Comparison of ENCODE assay signal across 13 cellular contexts in the genomic region with DNA sequence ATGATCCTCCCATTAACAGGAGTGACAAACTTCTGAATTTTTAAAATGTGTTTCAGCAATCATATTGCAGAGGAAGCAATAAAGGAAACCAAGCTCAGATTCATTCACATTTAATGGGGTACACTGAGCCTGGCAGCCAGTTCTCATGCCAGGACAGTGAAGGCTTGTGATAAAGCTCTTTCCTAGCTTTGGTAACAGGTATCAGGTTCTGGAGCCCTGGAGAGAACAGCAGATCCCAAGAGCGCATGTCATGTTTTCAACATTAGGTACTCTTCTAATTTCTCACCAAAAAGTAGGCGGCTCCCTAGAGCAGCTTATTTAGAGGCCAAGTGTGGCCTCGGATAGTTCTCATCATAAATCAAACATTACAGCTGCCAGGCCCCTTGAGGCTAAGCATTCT. TPM values are rescaled to one million over a fixed set of nuclear protein-coding genes. Genes with fewer than 3 reads are reported as not detected.
"Had no signal": no experiment of that assay in that cellular context is flagged by ENCODE, and none has a peak within 500 bp of the region (broad histone marks: within the 10 kb centered on the region; RNA-seq: fewer than 3 reads in every experiment).

No MANE protein-coding gene starts in this region.

RNA-seq across cellular contexts. Expression of gene TBC1D28, which starts 23.3 kb away (rescaled TPM):
- total RNA-seq: activated B cell treated with CpG ODN at 0.5 μM for 24 hours; activated CD4-positive, alpha-beta memory T cell treated with anti-CD3 and anti-CD28 coated beads for 36 hours; activated CD4-positive, alpha-beta memory T cell treated with anti-CD3 and anti-CD28 coated beads, Interleukin-2, amount 10 ng/mL, durations not matched to agents 7 days and 5 days; activated CD4-positive, alpha-beta T cell treated with anti-CD3 and anti-CD28 coated beads for 36 hours; activated CD4-positive, alpha-beta T cell treated with anti-CD3 and anti-CD28 coated beads, Interleukin-2, amount 10 ng/mL, durations not matched to agents 24 days and 14 days; activated CD4-positive, alpha-beta T cell treated with anti-CD3 and anti-CD28 coated beads, Interleukin-2, amount 10 ng/mL, durations not matched to agents 7 days and 5 days; activated CD8-positive, alpha-beta memory T cell treated with anti-CD3 and anti-CD28 coated beads for 36 hours; activated CD8-positive, alpha-beta memory T cell treated with anti-CD3 and anti-CD28 coated beads, Interleukin-2, amount 10 ng/mL, durations not matched to agents 7 days and 5 days; activated CD8-positive, alpha-beta T cell treated with anti-CD3 and anti-CD28 coated beads for 36 hours; activated CD8-positive, alpha-beta T cell treated with anti-CD3 and anti-CD28 coated beads, Interleukin-2, amount 10 ng/mL, durations not matched to agents 7 days and 5 days; T-helper 1 cell treated with Interleukin-12 subunit alpha and Interleukin-12 subunit beta and Interleukin-4 antibody, amounts not matched to agents 30 ng/mL and 1 ng/mL, for 36 hours; T-helper 17 cell; T-helper 2 cell treated with Interferon-gamma antibody and Interleukin-4, amounts not matched to agents 100 ng/mL and 5 ng/mL, for 36 hours had no signal
